ENCODE assay signal across 31 cellular contexts in genomic region chr1:110580244-110580643, GRCh38.
"Had no signal": no experiment of that assay in that cellular context is flagged by ENCODE, and none has a peak within 500 bp of the region (broad histone marks: within the 10 kb centered on the region; RNA-seq: fewer than 3 reads in every experiment).

No MANE protein-coding gene starts in this region.

- H3K4me3 Mint-ChIP-seq: activated CD4-positive, alpha-beta memory T cell treated with anti-CD3 and anti-CD28 coated beads, Interleukin-2, amount 10 ng/mL, durations not matched to agents 7 days and 5 days; activated CD8-positive, alpha-beta memory T cell treated with anti-CD3 and anti-CD28 coated beads, Interleukin-2, amount 10 ng/mL, durations not matched to agents 7 days and 5 days; activated naive CD8-positive, alpha-beta T cell treated with anti-CD3 and anti-CD28 coated beads for 36 hours had no signal

- H3K36me3 ChIP-seq: ascending aorta, cardiac muscle cell, MG63, WERI-Rb-1 had no signal

- H3K9me3 Mint-ChIP-seq: activated CD4-positive, alpha-beta memory T cell treated with anti-CD3 and anti-CD28 coated beads, Interleukin-2, amount 10 ng/mL, durations not matched to agents 7 days and 5 days; activated naive CD8-positive, alpha-beta T cell treated with anti-CD3 and anti-CD28 coated beads for 36 hours had no signal

- H3K27me3 ChIP-seq: ascending aorta had no signal

- H3K9me3 ChIP-seq: ascending aorta, MG63 had no signal

- ATAC-seq: activated CD8-positive, alpha-beta memory T cell treated with anti-CD3 and anti-CD28 coated beads, Interleukin-2, amount 10 ng/mL, durations not matched to agents 7 days and 5 days; Panc1 had no signal

- H3K27ac Mint-ChIP-seq: activated CD4-positive, alpha-beta memory T cell treated with anti-CD3 and anti-CD28 coated beads, Interleukin-2, amount 10 ng/mL, durations not matched to agents 7 days and 5 days; activated CD8-positive, alpha-beta memory T cell treated with anti-CD3 and anti-CD28 coated beads, Interleukin-2, amount 10 ng/mL, durations not matched to agents 7 days and 5 days; activated naive CD8-positive, alpha-beta T cell treated with anti-CD3 and anti-CD28 coated beads for 36 hours had no signal

- DNase-seq: activated CD4-positive, alpha-beta memory T cell treated with anti-CD3 and anti-CD28 coated beads, Interleukin-2, amount 10 ng/mL, durations not matched to agents 7 days and 5 days; activated CD4-positive, alpha-beta T cell treated with anti-CD3 and anti-CD28 coated beads for 1 hour; activated CD4-positive, alpha-beta T cell treated with anti-CD3 and anti-CD28 coated beads for 48 hours; activated CD4-positive, CD25-positive, alpha-beta regulatory T cell; activated CD8-positive, alpha-beta memory T cell treated with anti-CD3 and anti-CD28 coated beads for 24 hours; activated CD8-positive, alpha-beta memory T cell treated with anti-CD3 and anti-CD28 coated beads, Interleukin-2, amount 10 ng/mL, durations not matched to agents 7 days and 5 days; activated CD8-positive, alpha-beta memory T cell treated with anti-CD3 and anti-CD28 coated beads, Interleukin-2, amount 50 U/mL, for 48 hours; activated effector memory CD4-positive, alpha-beta T cell treated with Interleukin-2 at 50 U/mL for 16 hours; activated naive CD4-positive, alpha-beta T cell treated with anti-CD3 and anti-CD28 coated beads, Interleukin-2, amount 50 U/mL, for 16 hours; activated naive CD8-positive, alpha-beta T cell treated with anti-CD3 and anti-CD28 coated beads for 36 hours; activated T-cell treated with anti-CD3 and anti-CD28 coated beads, Interleukin-2, amount 50 U/mL, for 48 hours; amniotic stem cell; Kasumi-1; KG1; MG63; NCI-H1048; NCI-H1417; NCI-H146; NCI-H187; NCI-H2029 treated with DMSO at 0.1 percent for 48 hours; NCI-H2107; NCI-H2171; NCI-H510A; NCI-H526; NCI-H774; T1000; WERI-Rb-1 had no signal

- H3K4me1 Mint-ChIP-seq: activated CD4-positive, alpha-beta memory T cell treated with anti-CD3 and anti-CD28 coated beads, Interleukin-2, amount 10 ng/mL, durations not matched to agents 7 days and 5 days; activated CD8-positive, alpha-beta memory T cell treated with anti-CD3 and anti-CD28 coated beads, Interleukin-2, amount 10 ng/mL, durations not matched to agents 7 days and 5 days; activated naive CD8-positive, alpha-beta T cell treated with anti-CD3 and anti-CD28 coated beads for 36 hours had no signal

- H3K4me3 ChIP-seq: ascending aorta, cardiac muscle cell, MG63, SK-N-MC had no signal

- H3K36me3 Mint-ChIP-seq: activated CD8-positive, alpha-beta memory T cell treated with anti-CD3 and anti-CD28 coated beads, Interleukin-2, amount 10 ng/mL, durations not matched to agents 7 days and 5 days; activated naive CD8-positive, alpha-beta T cell treated with anti-CD3 and anti-CD28 coated beads for 36 hours had no signal

- H3K27ac ChIP-seq: ascending aorta, cardiac muscle cell, SK-N-MC, WERI-Rb-1 had no signal
